Comparison of ENCODE assay signal across 10 cellular contexts in genomic region chr3:105827101-105827634, GRCh38. TPM values are rescaled to one million over a fixed set of nuclear protein-coding genes. Genes with fewer than 3 reads are reported as not detected.
DNase-seq lines count a peak whose midpoint lies in the region; ATAC-seq and TF ChIP-seq lines count a peak whose summit lies in the region.
"Had no signal": no experiment of that assay in that cellular context is flagged by ENCODE, and none has a peak within 500 bp of the region (broad histone marks: within the 10 kb centered on the region; RNA-seq: fewer than 3 reads in every experiment).

No MANE protein-coding gene starts in this region.

- no peak overlapping the region for H3K4me3 Mint-ChIP-seq in CD8-positive, alpha-beta T cell

- peaks cover 61% of the 10 kb centered on the region for H3K36me3 Mint-ChIP-seq in CD8-positive, alpha-beta T cell

- no peak for TF ChIP-seq CTCF in CD8-positive, alpha-beta T cell (IDR thresholded peaks at IDR 0.05)
- TF ChIP-seq CTCF in fibroblast of mammary gland (conservative IDR thresholded peaks at IDR 0.05; ENCODE audit: control insufficient read depth, insufficient read depth, low read depth, low read length) (no peak), thyroid gland (IDR thresholded peaks at IDR 0.05) (no peak)

- H3K27ac Mint-ChIP-seq in CD8-positive, alpha-beta T cell = peak overlapping the region; percentile 82

- H3K4me3 ChIP-seq in CD8-positive, alpha-beta T cell (ENCODE audit: low read depth, low read length) = no peak overlapping the region
- H3K4me3 ChIP-seq in fibroblast of mammary gland (ENCODE audit: control insufficient read depth, low read depth, low read length) (no peak overlapping the region), thyroid gland (replicated peaks in 1 of 3) (no peak overlapping the region)
- H3K4me3 ChIP-seq: K562 had no signal

- H3K36me3 ChIP-seq in CD8-positive, alpha-beta T cell (ENCODE audit: insufficient read depth, low read length) = no peaks in the 10 kb centered on the region
- no peaks in the 10 kb centered on the region for H3K36me3 ChIP-seq in thyroid gland

- peaks cover 55% of the 10 kb centered on the region for H3K4me1 ChIP-seq in CD8-positive, alpha-beta T cell (ENCODE audit: insufficient read depth, low read length)
- H3K4me1 ChIP-seq in thyroid gland = peaks cover 8 to 13% of the 10 kb centered on the region in 2 donors

- TF ChIP-seq POLR2A in thyroid gland (IDR thresholded peaks at IDR 0.05) = no peak

- no peak for ATAC-seq in CD8-positive, alpha-beta T cell
- peak; percentile 39 for ATAC-seq in GM19438 (IDR thresholded peaks at IDR 0.05; ENCODE audit: low read depth, unreplicated experiment)
- ATAC-seq in HG03439 (IDR thresholded peaks at IDR 0.05; ENCODE audit: unreplicated experiment) = peak; percentile 50
- no peak for ATAC-seq in HG03045 (IDR thresholded peaks at IDR 0.05; ENCODE audit: unreplicated experiment)

- DNase-seq in CD8-positive, alpha-beta T cell = no peak
- peak; percentile 75 for DNase-seq in fibroblast of mammary gland (ENCODE audit: low read depth)
- DNase-seq in NCI-H226 = no peak
- DNase-seq in thyroid gland = no peak
- no peak for DNase-seq in DMS 273 (lab: John Stamatoyannopoulos, UW; ENCODE audit: unreplicated experiment)
- DNase-seq: central memory CD4-positive, alpha-beta T cell had no signal

- no peak overlapping the region for H3K27ac ChIP-seq in CD8-positive, alpha-beta T cell (ENCODE audit: low read depth, low read length)
- H3K27ac ChIP-seq in thyroid gland = no peak overlapping the region

- peaks cover 87% of the 10 kb centered on the region for H3K4me1 Mint-ChIP-seq in CD8-positive, alpha-beta T cell (ENCODE audit: low read depth)

- H3K9me3 Mint-ChIP-seq in CD8-positive, alpha-beta T cell = no peaks in the 10 kb centered on the region

- no peaks in the 10 kb centered on the region for H3K9me3 ChIP-seq in CD8-positive, alpha-beta T cell (ENCODE audit: low read length)
- no peaks in the 10 kb centered on the region for H3K9me3 ChIP-seq in thyroid gland

- CTCF ChIA-PET in CD8-positive, alpha-beta T cell (lab: Charles Lee) = no interaction called here

- intact Hi-C loops in CD8-positive, alpha-beta T cell (cut with DNase I, micrococcal nuclease) = no loop called here
- intact Hi-C loops in thyroid gland (cut with DNase I) = no loop called here

- POLR2A ChIA-PET in CD8-positive, alpha-beta T cell (lab: Charles Lee) = no interaction called here

- 77 to 89% methylated on average over 4 of the region's 4 CpGs for WGBS in thyroid gland, 2 donors

- H3K27me3 ChIP-seq in CD8-positive, alpha-beta T cell (ENCODE audit: insufficient read depth, low read length) = no peaks in the 10 kb centered on the region
- H3K27me3 ChIP-seq in thyroid gland = no peaks in the 10 kb centered on the region

- no peaks in the 10 kb centered on the region for H3K27me3 Mint-ChIP-seq in CD8-positive, alpha-beta T cell (ENCODE audit: low read depth)

RNA-seq across cellular contexts. Expression of gene CBLB, which starts 41.6 kb away (rescaled TPM):
- 100 to 1,000 TPM; 133 to 140 TPM for total RNA-seq in CD8-positive, alpha-beta T cell
- total RNA-seq in thyroid gland = 100 to 1,000 TPM in 1 of 4 donors, 10 to 100 TPM in 3; 61.8 to 119 (median 83.4) TPM

Comparison
In these comparisons a context has a peak if more than half of its experiments do, and no peak if none do; other contexts are left out.
1. ATAC-seq: peak in GM19438 (single experiment) and HG03439 (single experiment); none in CD8-positive, alpha-beta T cell (single experiment) and HG03045 (single experiment).